ENCODE assay signal across 1 cellular context in the genomic region with DNA sequence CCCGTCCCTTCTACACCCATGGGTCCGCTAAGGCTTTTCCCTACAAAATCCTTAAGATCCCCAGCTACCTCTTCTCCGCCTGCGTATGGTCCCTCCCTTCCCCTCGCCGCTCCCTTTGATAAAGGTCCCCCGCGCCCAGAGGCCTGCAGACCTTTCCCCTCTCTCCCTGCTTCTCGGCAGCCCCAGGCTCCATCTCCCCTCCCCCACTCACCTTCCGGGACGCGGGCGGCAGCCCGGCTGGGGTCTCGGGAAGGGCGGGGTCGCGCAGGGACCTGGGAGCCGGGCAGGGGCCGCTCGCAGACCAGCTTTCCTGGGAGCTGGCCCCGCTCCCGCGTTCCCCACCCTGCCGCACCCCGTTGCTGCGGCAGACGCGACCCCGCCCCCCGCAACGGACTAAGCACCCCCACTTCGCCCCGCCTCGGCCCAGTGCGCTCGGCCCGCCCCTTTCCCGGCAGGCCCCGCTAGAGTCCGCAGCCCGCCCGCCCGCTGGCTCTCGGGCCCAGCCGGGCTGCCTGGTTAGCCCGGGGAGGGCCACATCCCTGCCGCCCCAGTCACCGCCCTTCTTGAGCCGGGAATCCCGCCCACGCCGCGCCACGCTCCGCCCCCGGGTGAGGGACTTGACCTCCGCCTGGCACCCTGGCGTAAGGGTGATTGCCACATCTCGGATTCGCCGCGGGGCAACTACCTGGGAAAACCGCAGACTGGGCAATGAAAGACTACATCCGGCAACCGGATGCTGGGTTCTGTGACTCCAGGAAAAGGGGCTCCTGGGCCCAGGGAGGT.
TF ChIP-seq lines count a peak whose summit lies in the region.

A gene with protein sequence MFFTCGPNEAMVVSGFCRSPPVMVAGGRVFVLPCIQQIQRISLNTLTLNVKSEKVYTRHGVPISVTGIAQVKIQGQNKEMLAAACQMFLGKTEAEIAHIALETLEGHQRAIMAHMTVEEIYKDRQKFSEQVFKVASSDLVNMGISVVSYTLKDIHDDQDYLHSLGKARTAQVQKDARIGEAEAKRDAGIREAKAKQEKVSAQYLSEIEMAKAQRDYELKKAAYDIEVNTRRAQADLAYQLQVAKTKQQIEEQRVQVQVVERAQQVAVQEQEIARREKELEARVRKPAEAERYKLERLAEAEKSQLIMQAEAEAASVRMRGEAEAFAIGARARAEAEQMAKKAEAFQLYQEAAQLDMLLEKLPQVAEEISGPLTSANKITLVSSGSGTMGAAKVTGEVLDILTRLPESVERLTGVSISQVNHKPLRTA (minus strand): TSS at position 372 of the 783 bp plus-strand sequence. CDS start 498 bp downstream, outside the sequence.

TF ChIP-seq in HepG2, 621 proteins besides CTCF, POLR2A, EP300 and RAD21 (continued from another document and continues in another):
- TF ChIP-seq, protein P1, sequence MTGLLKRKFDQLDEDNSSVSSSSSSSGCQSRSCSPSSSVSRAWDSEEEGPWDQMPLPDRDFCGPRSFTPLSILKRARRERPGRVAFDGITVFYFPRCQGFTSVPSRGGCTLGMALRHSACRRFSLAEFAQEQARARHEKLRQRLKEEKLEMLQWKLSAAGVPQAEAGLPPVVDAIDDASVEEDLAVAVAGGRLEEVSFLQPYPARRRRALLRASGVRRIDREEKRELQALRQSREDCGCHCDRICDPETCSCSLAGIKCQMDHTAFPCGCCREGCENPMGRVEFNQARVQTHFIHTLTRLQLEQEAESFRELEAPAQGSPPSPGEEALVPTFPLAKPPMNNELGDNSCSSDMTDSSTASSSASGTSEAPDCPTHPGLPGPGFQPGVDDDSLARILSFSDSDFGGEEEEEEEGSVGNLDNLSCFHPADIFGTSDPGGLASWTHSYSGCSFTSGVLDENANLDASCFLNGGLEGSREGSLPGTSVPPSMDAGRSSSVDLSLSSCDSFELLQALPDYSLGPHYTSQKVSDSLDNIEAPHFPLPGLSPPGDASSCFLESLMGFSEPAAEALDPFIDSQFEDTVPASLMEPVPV (CRISPR knock-in tag; IDR thresholded peaks at IDR 0.05) = peak; percentile 98
- TF ChIP-seq ZNF772 (CRISPR knock-in tag; IDR thresholded peaks at IDR 0.05) (no peak; the same call in 1 of the 2 replicates), YEATS2 (CRISPR knock-in tag; IDR thresholded peaks at IDR 0.05; ENCODE audit: borderline replicate concordance) (peak; percentile 82), MYNN (CRISPR knock-in tag; IDR thresholded peaks at IDR 0.05; ENCODE audit: low read depth) (no peak), ZNF253 (CRISPR knock-in tag; IDR thresholded peaks at IDR 0.05; ENCODE audit: borderline replicate concordance) (peak; percentile 71), TBX2 (CRISPR knock-in tag; IDR thresholded peaks at IDR 0.05; ENCODE audit: borderline replicate concordance) (peak; percentile 92), TBX3 (IDR thresholded peaks at IDR 0.05; ENCODE audit: borderline replicate concordance) (peak; percentile 67; the same call in 1 of the 2 replicates), CREM (IDR thresholded peaks at IDR 0.05) (peak; percentile 56), CREM (CRISPR knock-in tag; IDR thresholded peaks at IDR 0.05) (no peak), MED8 (CRISPR knock-in tag; IDR thresholded peaks at IDR 0.05; ENCODE audit: insufficient replicate concordance) (peak; percentile 98), ZNF841 (CRISPR knock-in tag; IDR thresholded peaks at IDR 0.05; ENCODE audit: borderline replicate concordance) (peak; percentile 95; the same call in 1 of the 2 replicates), ZNF282 (IDR thresholded peaks at IDR 0.05; ENCODE audit: partially characterized antibody) (no peak), HES4 (CRISPR knock-in tag; IDR thresholded peaks at IDR 0.05; ENCODE audit: borderline replicate concordance) (peak; percentile 19; the same call in 1 of the 2 replicates), ZNF530 (CRISPR knock-in tag; IDR thresholded peaks at IDR 0.05; ENCODE audit: low read depth) (no peak), U2AF1 (optimal IDR thresholded peaks at IDR 0.05; ENCODE audit: low read depth, low read length) (no peak), ARNTL (CRISPR knock-in tag; IDR thresholded peaks at IDR 0.05) (no peak; the same call in 1 of the 2 replicates), MTA1 (CRISPR knock-in tag; IDR thresholded peaks at IDR 0.05; ENCODE audit: borderline replicate concordance) (peak; percentile 96), NR2F2 (IDR thresholded peaks at IDR 0.05; ENCODE audit: borderline replicate concordance, low read depth) (peak; percentile 81), ZBTB25 (CRISPR knock-in tag; IDR thresholded peaks at IDR 0.05) (peak; percentile 91), ZNF20 (CRISPR knock-in tag; IDR thresholded peaks at IDR 0.05) (no peak; the same call in 1 of the 2 replicates), CREB1 (IDR thresholded peaks at IDR 0.05) (no peak), CREB1 (CRISPR knock-in tag; IDR thresholded peaks at IDR 0.05) (no peak), POLR2AphosphoS5 (IDR thresholded peaks at IDR 0.05; ENCODE audit: low read depth, low read length) (peak; percentile 43), ZNF101 (CRISPR knock-in tag; IDR thresholded peaks at IDR 0.05; ENCODE audit: borderline replicate concordance, low read depth) (peak; percentile 54; the same call in 1 of the 2 replicates), ZNF367 (CRISPR knock-in tag; IDR thresholded peaks at IDR 0.05; ENCODE audit: borderline replicate concordance) (no peak), ZNF224 (CRISPR knock-in tag; IDR thresholded peaks at IDR 0.05) (peak; percentile 91), HOXA9 (CRISPR knock-in tag; IDR thresholded peaks at IDR 0.05; ENCODE audit: borderline replicate concordance) (peak; percentile 96; the same call in 1 of the 2 replicates), FUBP1 (CRISPR knock-in tag; IDR thresholded peaks at IDR 0.05; ENCODE audit: borderline replicate concordance) (no peak; the same call in 1 of the 2 replicates), ZNF605 (CRISPR knock-in tag; IDR thresholded peaks at IDR 0.05) (peak; percentile 82), ZFP41 (CRISPR knock-in tag; IDR thresholded peaks at IDR 0.05; ENCODE audit: borderline replicate concordance) (peak; percentile 47), SIN3B (IDR thresholded peaks at IDR 0.05; ENCODE audit: low read length) (no peak; the same call in 1 of the 2 replicates), RBFOX2 (IDR thresholded peaks at IDR 0.05; ENCODE audit: low read depth, low read length) (peak; percentile 100), MBD4 (IDR thresholded peaks at IDR 0.05; ENCODE audit: borderline replicate concordance, low read length) (no peak), ZNF850 (CRISPR knock-in tag; conservative IDR thresholded peaks at IDR 0.05) (0 out of 2 replicates have a peak, but pooled peaks have one; percentile 29), FOXA3 (CRISPR knock-in tag; IDR thresholded peaks at IDR 0.05) (peak; percentile 76), NFKBIZ (CRISPR knock-in tag; IDR thresholded peaks at IDR 0.05) (peak; percentile 89)
- TF ChIP-seq, protein P2, sequence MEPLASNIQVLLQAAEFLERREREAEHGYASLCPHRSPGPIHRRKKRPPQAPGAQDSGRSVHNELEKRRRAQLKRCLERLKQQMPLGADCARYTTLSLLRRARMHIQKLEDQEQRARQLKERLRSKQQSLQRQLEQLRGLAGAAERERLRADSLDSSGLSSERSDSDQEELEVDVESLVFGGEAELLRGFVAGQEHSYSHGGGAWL (CRISPR knock-in tag; IDR thresholded peaks at IDR 0.05) = no peak; the same call in 1 of the 2 replicates
- TF ChIP-seq, protein P3, sequence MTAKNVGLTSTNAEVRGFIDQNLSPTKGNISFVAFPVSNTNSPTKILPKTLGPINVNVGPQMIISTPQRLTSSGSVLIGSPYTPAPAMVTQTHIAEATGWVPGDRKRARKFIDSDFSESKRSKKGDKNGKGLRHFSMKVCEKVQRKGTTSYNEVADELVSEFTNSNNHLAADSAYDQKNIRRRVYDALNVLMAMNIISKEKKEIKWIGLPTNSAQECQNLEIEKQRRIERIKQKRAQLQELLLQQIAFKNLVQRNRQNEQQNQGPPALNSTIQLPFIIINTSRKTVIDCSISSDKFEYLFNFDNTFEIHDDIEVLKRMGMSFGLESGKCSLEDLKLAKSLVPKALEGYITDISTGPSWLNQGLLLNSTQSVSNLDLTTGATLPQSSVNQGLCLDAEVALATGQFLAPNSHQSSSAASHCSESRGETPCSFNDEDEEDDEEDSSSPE (CRISPR knock-in tag; IDR thresholded peaks at IDR 0.05) = no peak; the same call in 1 of the 2 replicates
- TF ChIP-seq, protein P4, sequence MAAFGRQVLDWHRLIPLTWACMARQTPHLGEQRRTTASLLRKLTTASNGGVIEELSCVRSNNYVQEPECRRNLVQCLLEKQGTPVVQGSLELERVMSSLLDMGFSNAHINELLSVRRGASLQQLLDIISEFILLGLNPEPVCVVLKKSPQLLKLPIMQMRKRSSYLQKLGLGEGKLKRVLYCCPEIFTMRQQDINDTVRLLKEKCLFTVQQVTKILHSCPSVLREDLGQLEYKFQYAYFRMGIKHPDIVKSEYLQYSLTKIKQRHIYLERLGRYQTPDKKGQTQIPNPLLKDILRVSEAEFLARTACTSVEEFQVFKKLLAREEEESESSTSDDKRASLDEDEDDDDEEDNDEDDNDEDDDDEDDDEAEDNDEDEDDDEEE (CRISPR knock-in tag; IDR thresholded peaks at IDR 0.05) = peak; percentile 36; the same call in 1 of the 2 replicates
- TF ChIP-seq, protein P5, sequence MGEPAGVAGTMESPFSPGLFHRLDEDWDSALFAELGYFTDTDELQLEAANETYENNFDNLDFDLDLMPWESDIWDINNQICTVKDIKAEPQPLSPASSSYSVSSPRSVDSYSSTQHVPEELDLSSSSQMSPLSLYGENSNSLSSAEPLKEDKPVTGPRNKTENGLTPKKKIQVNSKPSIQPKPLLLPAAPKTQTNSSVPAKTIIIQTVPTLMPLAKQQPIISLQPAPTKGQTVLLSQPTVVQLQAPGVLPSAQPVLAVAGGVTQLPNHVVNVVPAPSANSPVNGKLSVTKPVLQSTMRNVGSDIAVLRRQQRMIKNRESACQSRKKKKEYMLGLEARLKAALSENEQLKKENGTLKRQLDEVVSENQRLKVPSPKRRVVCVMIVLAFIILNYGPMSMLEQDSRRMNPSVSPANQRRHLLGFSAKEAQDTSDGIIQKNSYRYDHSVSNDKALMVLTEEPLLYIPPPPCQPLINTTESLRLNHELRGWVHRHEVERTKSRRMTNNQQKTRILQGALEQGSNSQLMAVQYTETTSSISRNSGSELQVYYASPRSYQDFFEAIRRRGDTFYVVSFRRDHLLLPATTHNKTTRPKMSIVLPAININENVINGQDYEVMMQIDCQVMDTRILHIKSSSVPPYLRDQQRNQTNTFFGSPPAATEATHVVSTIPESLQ (CRISPR knock-in tag; conservative IDR thresholded peaks at IDR 0.05) = no peak
- TF ChIP-seq, protein P6, sequence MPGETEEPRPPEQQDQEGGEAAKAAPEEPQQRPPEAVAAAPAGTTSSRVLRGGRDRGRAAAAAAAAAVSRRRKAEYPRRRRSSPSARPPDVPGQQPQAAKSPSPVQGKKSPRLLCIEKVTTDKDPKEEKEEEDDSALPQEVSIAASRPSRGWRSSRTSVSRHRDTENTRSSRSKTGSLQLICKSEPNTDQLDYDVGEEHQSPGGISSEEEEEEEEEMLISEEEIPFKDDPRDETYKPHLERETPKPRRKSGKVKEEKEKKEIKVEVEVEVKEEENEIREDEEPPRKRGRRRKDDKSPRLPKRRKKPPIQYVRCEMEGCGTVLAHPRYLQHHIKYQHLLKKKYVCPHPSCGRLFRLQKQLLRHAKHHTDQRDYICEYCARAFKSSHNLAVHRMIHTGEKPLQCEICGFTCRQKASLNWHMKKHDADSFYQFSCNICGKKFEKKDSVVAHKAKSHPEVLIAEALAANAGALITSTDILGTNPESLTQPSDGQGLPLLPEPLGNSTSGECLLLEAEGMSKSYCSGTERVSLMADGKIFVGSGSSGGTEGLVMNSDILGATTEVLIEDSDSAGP (CRISPR knock-in tag; IDR thresholded peaks at IDR 0.05; ENCODE audit: borderline replicate concordance) = peak; percentile 97
- TF ChIP-seq, protein P7, sequence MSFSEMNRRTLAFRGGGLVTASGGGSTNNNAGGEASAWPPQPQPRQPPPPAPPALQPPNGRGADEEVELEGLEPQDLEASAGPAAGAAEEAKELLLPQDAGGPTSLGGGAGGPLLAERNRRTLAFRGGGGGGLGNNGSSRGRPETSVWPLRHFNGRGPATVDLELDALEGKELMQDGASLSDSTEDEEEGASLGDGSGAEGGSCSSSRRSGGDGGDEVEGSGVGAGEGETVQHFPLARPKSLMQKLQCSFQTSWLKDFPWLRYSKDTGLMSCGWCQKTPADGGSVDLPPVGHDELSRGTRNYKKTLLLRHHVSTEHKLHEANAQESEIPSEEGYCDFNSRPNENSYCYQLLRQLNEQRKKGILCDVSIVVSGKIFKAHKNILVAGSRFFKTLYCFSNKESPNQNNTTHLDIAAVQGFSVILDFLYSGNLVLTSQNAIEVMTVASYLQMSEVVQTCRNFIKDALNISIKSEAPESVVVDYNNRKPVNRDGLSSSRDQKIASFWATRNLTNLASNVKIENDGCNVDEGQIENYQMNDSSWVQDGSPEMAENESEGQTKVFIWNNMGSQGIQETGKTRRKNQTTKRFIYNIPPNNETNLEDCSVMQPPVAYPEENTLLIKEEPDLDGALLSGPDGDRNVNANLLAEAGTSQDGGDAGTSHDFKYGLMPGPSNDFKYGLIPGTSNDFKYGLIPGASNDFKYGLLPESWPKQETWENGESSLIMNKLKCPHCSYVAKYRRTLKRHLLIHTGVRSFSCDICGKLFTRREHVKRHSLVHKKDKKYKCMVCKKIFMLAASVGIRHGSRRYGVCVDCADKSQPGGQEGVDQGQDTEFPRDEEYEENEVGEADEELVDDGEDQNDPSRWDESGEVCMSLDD (CRISPR knock-in tag; IDR thresholded peaks at IDR 0.05; ENCODE audit: borderline replicate concordance) = peak; percentile 96
